ENCODE assay signal across 18 cellular contexts in genomic region chr17:19301274-19301946, GRCh38.
DNase-seq lines count a peak whose midpoint lies in the region; ATAC-seq and TF ChIP-seq lines count a peak whose summit lies in the region.
"Had no signal": no experiment of that assay in that cellular context is flagged by ENCODE, and none has a peak within 500 bp of the region (broad histone marks: within the 10 kb centered on the region; RNA-seq: fewer than 3 reads in every experiment).

No MANE protein-coding gene starts in this region.

- peaks cover 19% of the 10 kb centered on the region for H3F3A ChIP-seq in neural progenitor cell (ENCODE audit: low read depth)

- TF ChIP-seq CTCF in chondrocyte (IDR thresholded peaks at IDR 0.05) (no peak), neural progenitor cell (IDR thresholded peaks at IDR 0.05) (no peak), upper lobe of left lung (IDR thresholded peaks at IDR 0.05) (no peak), foreskin fibroblast (IDR thresholded peaks at IDR 0.05; ENCODE audit: low read depth, low read length) (no peak)

- no peak overlapping the region for H3K4me3 Mint-ChIP-seq in chondrocyte (ENCODE audit: unreplicated experiment)
- no peak overlapping the region for H3K4me3 Mint-ChIP-seq in neural progenitor cell
- H3K4me3 Mint-ChIP-seq: naive thymus-derived CD8-positive, alpha-beta T cell had no signal

- TF ChIP-seq POLR2A in upper lobe of left lung (IDR thresholded peaks at IDR 0.05): no peak

- DNase-seq in chondrocyte (ENCODE audit: low spot score): peak; percentile 11
- DNase-seq in left ventricle myocardium superior: peak; percentile 54
- DNase-seq in neural progenitor cell (ENCODE audit: low spot score): no peak
- peak in 1 of 2 donors; percentile 79 for DNase-seq in upper lobe of left lung
- DNase-seq in foreskin fibroblast: no peak
- DNase-seq: activated CD4-positive, alpha-beta T cell treated with anti-CD3 and anti-CD28 coated beads, Interleukin-2, amount 50 U/mL, for 1 hour; activated naive CD4-positive, alpha-beta T cell treated with anti-CD3 and anti-CD28 coated beads, Interleukin-2, amount 50 U/mL, for 16 hours; cortex of kidney; naive thymus-derived CD8-positive, alpha-beta T cell; NCI-H1092; NCI-H2029 treated with DMSO at 0.1 percent for 48 hours; NCI-H510A treated with DMSO at 0.1 percent for 48 hours; SHP77 treated with DMSO at 0.1 percent for 48 hours; stimulated activated naive CD4-positive, alpha-beta T cell; T-helper 1 cell had no signal

- no peak overlapping the region for H3K4me2 ChIP-seq in neural progenitor cell
- H3K4me2 ChIP-seq: KMS-11 had no signal

- H3K4me3 ChIP-seq in neural progenitor cell (no peak overlapping the region), upper lobe of left lung (no peak overlapping the region), foreskin fibroblast (ENCODE audit: low read depth in 1 of 2, low read length in 2 of 2) (no peak overlapping the region)

- peaks cover 12% of the 10 kb centered on the region for H3K79me2 ChIP-seq in neural progenitor cell (ENCODE audit: low read depth)

- ATAC-seq in left ventricle myocardium superior (peak; percentile 60), upper lobe of left lung (ENCODE audit: low FRiP score in 2 of 2) (peak; percentile 38 to 78), GM19467 (IDR thresholded peaks at IDR 0.05; ENCODE audit: unreplicated experiment) (no peak), GM21737 (IDR thresholded peaks at IDR 0.05; ENCODE audit: unreplicated experiment) (no peak)
- ATAC-seq: naive thymus-derived CD8-positive, alpha-beta T cell had no signal

- 53 to 56% methylated on average over 4 to 5 of the region's 5 CpGs for WGBS in upper lobe of left lung, 2 donors

- H4K20me1 ChIP-seq in neural progenitor cell (ENCODE audit: low read depth): peaks cover 76% of the 10 kb centered on the region

- no peaks in the 10 kb centered on the region for H3K27me3 ChIP-seq in neural progenitor cell
- H3K27me3 ChIP-seq in upper lobe of left lung: no peaks in the 10 kb centered on the region

- H3K9me3 ChIP-seq in neural progenitor cell (ENCODE audit: low read depth) (no peaks in the 10 kb centered on the region), upper lobe of left lung (no peaks in the 10 kb centered on the region)

- intact Hi-C loops in left ventricle myocardium superior (cut with micrococcal nuclease): no loop called here

- H3K27ac ChIP-seq in neural progenitor cell (no peak overlapping the region), upper lobe of left lung (peak overlapping the region; percentile 60 to 80 (median 72))
- H3K27ac ChIP-seq: KMS-11 had no signal

- H3K9ac ChIP-seq in neural progenitor cell: no peak overlapping the region
- H3K9ac ChIP-seq: KMS-11 had no signal

- H3K27me3 Mint-ChIP-seq in chondrocyte (ENCODE audit: low read depth): no peaks in the 10 kb centered on the region
- peaks cover 5% of the 10 kb centered on the region for H3K27me3 Mint-ChIP-seq in neural progenitor cell (ENCODE audit: insufficient read depth, low read depth)

- no peaks in the 10 kb centered on the region for H3K36me3 Mint-ChIP-seq in chondrocyte (ENCODE audit: low read depth)
- H3K36me3 Mint-ChIP-seq in neural progenitor cell: peaks cover 5% of the 10 kb centered on the region
- H3K36me3 Mint-ChIP-seq: naive thymus-derived CD8-positive, alpha-beta T cell had no signal

- H3K4me1 ChIP-seq in neural progenitor cell: peaks cover 20% of the 10 kb centered on the region
- H3K4me1 ChIP-seq in upper lobe of left lung: peaks cover 54 to 73% (median 66%) of the 10 kb centered on the region in 4 donors

- H3K36me3 ChIP-seq in neural progenitor cell (no peaks in the 10 kb centered on the region), upper lobe of left lung (no peaks in the 10 kb centered on the region)

- H2AFZ ChIP-seq in neural progenitor cell (replicated peaks): no peak overlapping the region

- no peaks in the 10 kb centered on the region for H3K9me3 Mint-ChIP-seq in chondrocyte (ENCODE audit: low read depth)
- no peaks in the 10 kb centered on the region for H3K9me3 Mint-ChIP-seq in neural progenitor cell
- H3K9me3 Mint-ChIP-seq: naive thymus-derived CD8-positive, alpha-beta T cell had no signal

- H3K27ac Mint-ChIP-seq in chondrocyte (ENCODE audit: unreplicated experiment): no peak overlapping the region
- peak overlapping the region; percentile 42 for H3K27ac Mint-ChIP-seq in neural progenitor cell

- peaks cover 10% of the 10 kb centered on the region for H3K4me1 Mint-ChIP-seq in chondrocyte (ENCODE audit: low read depth)
- H3K4me1 Mint-ChIP-seq in neural progenitor cell: peaks cover 40% of the 10 kb centered on the region

- peak in 1 of 4 donors; percentile 27 for TF ChIP-seq EP300 in upper lobe of left lung (IDR thresholded peaks at IDR 0.05)

Comparison
In these comparisons a context has a peak if more than half of its experiments do, and no peak if none do; other contexts are left out.
1. DNase-seq: peak in chondrocyte (single experiment) and left ventricle myocardium superior (single experiment); none in neural progenitor cell (single experiment) and foreskin fibroblast (0 of 2).
2. ATAC-seq: peak in left ventricle myocardium superior (single experiment) and upper lobe of left lung (2 of 2); none in GM19467 (single experiment) and GM21737 (single experiment).